Comparison of ENCODE assay signal across 28 cellular contexts in genomic region chr10:114234132-114234531, GRCh38. TPM values are rescaled to one million over a fixed set of nuclear protein-coding genes. Genes with fewer than 3 reads are reported as not detected.
"Had no signal": no experiment of that assay in that cellular context is flagged by ENCODE, and none has a peak within 500 bp of the region (broad histone marks: within the 10 kb centered on the region; RNA-seq: fewer than 3 reads in every experiment).

No MANE protein-coding gene starts in this region.

- H3K36me3 Mint-ChIP-seq: brain had no signal

- H3K36me3 ChIP-seq: SJCRH30, WERI-Rb-1 had no signal

- DNase-seq: activated CD4-positive, alpha-beta T cell treated with anti-CD3 and anti-CD28 coated beads for 4 hours; activated CD4-positive, alpha-beta T cell treated with anti-CD3 and anti-CD28 coated beads, Interleukin-2, amount 50 U/mL, for 4 hours; activated CD8-positive, alpha-beta memory T cell treated with anti-CD3 and anti-CD28 coated beads for 24 hours; activated gamma-delta T cell treated with Interleukin-2 at 50 U/mL for 16 hours; activated naive CD4-positive, alpha-beta T cell treated with anti-CD3 and anti-CD28 coated beads, Interleukin-2, amount 50 U/mL, for 16 hours; activated T-cell treated with anti-CD3 and anti-CD28 coated beads, Interleukin-2, amount 50 U/mL, for 4 hours; amygdala; Kasumi-1; KBM-7; NCI-H1048; NCI-H146; NCI-H1930; NCI-H2171; NCI-H2227 treated with DMSO at 0.1 percent for 48 hours; NCI-H446 treated with DMSO at 0.1 percent for 48 hours; NCI-H524 treated with DMSO at 0.1 percent for 48 hours; NCI-H748 treated with DMSO at 0.1 percent for 48 hours; SJCRH30; SK-N-SH; T-helper 1 cell; WERI-Rb-1 had no signal

- H3K27ac Mint-ChIP-seq: activated T-helper 2 cell treated with anti-CD3 and anti-CD28 coated beads, Interferon-gamma antibody, Interleukin-2, Interleukin-4, amounts not matched to agents 10 μg/mL and 5 μg/mL and 100 μg/mL, durations not matched to agents 14 hours and 24 hours and 36 hours; brain had no signal

- H3K9me3 ChIP-seq: SJCRH30, SK-N-SH had no signal

- H3K4me2 ChIP-seq: SK-N-SH had no signal

- H3K9me3 Mint-ChIP-seq: activated T-cell treated with anti-CD3 and anti-CD28 coated beads, Interleukin-2, amount 50 U/mL, for 4 hours; activated T-helper 2 cell treated with anti-CD3 and anti-CD28 coated beads, Interferon-gamma antibody, Interleukin-2, Interleukin-4, amounts not matched to agents 10 μg/mL and 5 μg/mL and 100 μg/mL, durations not matched to agents 14 hours and 24 hours and 36 hours; brain had no signal

- H3K4me3 ChIP-seq: SJCRH30 had no signal

- H3K9ac ChIP-seq: SK-N-SH had no signal

- H3K4me3 Mint-ChIP-seq: activated T-cell treated with anti-CD3 and anti-CD28 coated beads, Interleukin-2, amount 50 U/mL, for 4 hours; brain had no signal

- H3K27ac ChIP-seq: SJCRH30, WERI-Rb-1 had no signal

RNA-seq across cellular contexts. Expression of gene VWA2, which starts 4.9 kb away (rescaled TPM):
- total RNA-seq: activated T-cell treated with anti-CD3 and anti-CD28 coated beads, Interleukin-2, amount 50 U/mL, for 4 hours; activated T-helper 2 cell treated with anti-CD3 and anti-CD28 coated beads, Interferon-gamma antibody, Interleukin-2, Interleukin-4, amounts not matched to agents 10 μg/mL and 5 μg/mL and 100 μg/mL, durations not matched to agents 14 hours and 24 hours and 36 hours; M059J; OCI-LY7; RPMI7951; SJCRH30; T-helper 2 cell treated with Interferon-gamma antibody and Interleukin-4, amounts not matched to agents 100 ng/mL and 5 ng/mL, for 36 hours had no signal
- polyA plus RNA-seq: SK-N-SH had no signal

RNA-seq across cellular contexts. Expression of gene TDRD1, which starts 55.0 kb away (rescaled TPM):
- total RNA-seq: astrocyte, M059J, OCI-LY7, RPMI7951 had no signal
- polyA plus RNA-seq: SK-N-SH had no signal
